In genomic region chr17:19344311-19345066, GRCh38 we compare ENCODE assay signal across 29 cellular contexts. TPM values are rescaled to one million over a fixed set of nuclear protein-coding genes. Genes with fewer than 3 reads are reported as not detected.
DNase-seq lines count a peak whose midpoint lies in the region; ATAC-seq, FAIRE-seq and TF ChIP-seq lines count a peak whose summit lies in the region.
"Had no signal": no experiment of that assay in that cellular context is flagged by ENCODE, and none has a peak within 500 bp of the region (broad histone marks: within the 10 kb centered on the region; RNA-seq: fewer than 3 reads in every experiment).

No MANE protein-coding gene starts in this region.

- intact Hi-C loops in CD14-positive monocyte (cut with micrococcal nuclease) (no loop called here), kidney (cut with DNase I) (no loop called here), posterior vena cava (cut with DNase I) (no loop called here)

- H3K4me1 ChIP-seq in kidney (ENCODE audit: control insufficient read depth in 1 of 2, insufficient read depth in 1 of 2, low read depth in 1 of 2, low read length in 2 of 2): peaks cover 4 to 7% of the 10 kb centered on the region in 2 donors
- H3K4me1 ChIP-seq: colonic mucosa had no signal

- ATAC-seq in esophagus mucosa: no peak
- no peak for ATAC-seq in omental fat pad (ENCODE audit: low FRiP score)
- no peak for ATAC-seq in GM19452 (IDR thresholded peaks at IDR 0.05; ENCODE audit: unreplicated experiment)
- ATAC-seq: activated T-cell treated with anti-CD3 and anti-CD28 coated beads, Interleukin-2, amount 50 U/mL, for 4 hours; effector memory CD8-positive, alpha-beta T cell; HCT116; T-helper 17 cell had no signal

- H3K4me1 Mint-ChIP-seq in CD14-positive monocyte: no peaks in the 10 kb centered on the region

- POLR2A ChIA-PET in RWPE1 (lab: Yijun Ruan, JAX; ENCODE audit: low non-redundant PET): no interaction called here

- H3K4me3 ChIP-seq in kidney (ENCODE audit: low read length in 2 of 2): no peak overlapping the region
- H3K4me3 ChIP-seq: BLaER1 treated with 17β-estradiol and CSF1 and Interleukin-3, amounts not matched to agents 10 nM and 100 nM; colonic mucosa; esophagus muscularis mucosa; heart right ventricle; skin epidermis had no signal

- no peak overlapping the region for H3K4me3 Mint-ChIP-seq in CD14-positive monocyte
- H3K4me3 Mint-ChIP-seq: activated naive CD4-positive, alpha-beta T cell treated with anti-CD3 and anti-CD28 coated beads for 36 hours; activated T-cell treated with anti-CD3 and anti-CD28 coated beads, Interleukin-2, amount 50 U/mL, for 4 hours; effector memory CD8-positive, alpha-beta T cell; T-helper 17 cell had no signal

- CTCF ChIA-PET in RWPE1 (lab: Yijun Ruan, JAX): no interaction called here

- no peaks in the 10 kb centered on the region for H3K9me3 Mint-ChIP-seq in CD14-positive monocyte
- H3K9me3 Mint-ChIP-seq: activated naive CD4-positive, alpha-beta T cell treated with anti-CD3 and anti-CD28 coated beads for 36 hours; activated T-cell treated with anti-CD3 and anti-CD28 coated beads, Interleukin-2, amount 50 U/mL, for 4 hours; effector memory CD8-positive, alpha-beta T cell had no signal

- TF ChIP-seq CTCF in CD14-positive monocyte (IDR thresholded peaks at IDR 0.05) (no peak), RWPE1 (conservative IDR thresholded peaks at IDR 0.05; ENCODE audit: low read depth) (no peak), kidney (IDR thresholded peaks at IDR 0.05; ENCODE audit: borderline replicate concordance, extremely low read depth, insufficient read depth) (no peak), omental fat pad (IDR thresholded peaks at IDR 0.05) (no peak)

- H3K27ac Mint-ChIP-seq in CD14-positive monocyte: no peak overlapping the region
- H3K27ac Mint-ChIP-seq: activated naive CD4-positive, alpha-beta T cell treated with anti-CD3 and anti-CD28 coated beads for 36 hours; effector memory CD8-positive, alpha-beta T cell; T-helper 17 cell had no signal

- H3K36me3 Mint-ChIP-seq in CD14-positive monocyte: no peaks in the 10 kb centered on the region

- H3K36me3 ChIP-seq in kidney (ENCODE audit: control insufficient read depth in 1 of 2, insufficient read depth in 2 of 2, low read length in 2 of 2): no peaks in the 10 kb centered on the region
- H3K36me3 ChIP-seq: BLaER1 treated with 17β-estradiol and CSF1 and Interleukin-3, amounts not matched to agents 10 nM and 100 nM; colonic mucosa; esophagus muscularis mucosa; heart right ventricle had no signal

- H3K9ac ChIP-seq in kidney (ENCODE audit: low read length in 2 of 2): no peak overlapping the region
- H3K9ac ChIP-seq: BLaER1 treated with 17β-estradiol and CSF1 and Interleukin-3, amounts not matched to agents 10 nM and 100 nM; SK-N-SH had no signal

- no peak for FAIRE-seq in kidney (lab: Jason Lieb, UNC)
- FAIRE-seq: bronchial epithelial cell had no signal

- peaks cover 8 to 24% (median 14%) of the 10 kb centered on the region in 3 donors for H3K27me3 Mint-ChIP-seq in CD14-positive monocyte (ENCODE audit: low read depth in 3 of 3)

- DNase-seq in CD14-positive monocyte (ENCODE audit: low spot score): peak; percentile 42
- DNase-seq in RWPE1 (ENCODE audit: low spot score): no peak
- peak; percentile 77 for DNase-seq in kidney
- DNase-seq in posterior vena cava (ENCODE audit: low spot score): peak; percentile 78
- DNase-seq in omental fat pad (ENCODE audit: low spot score): no peak
- no peak for DNase-seq in stimulated activated naive CD4-positive, alpha-beta T cell (lab: John Stamatoyannopoulos, UW)
- DNase-seq: activated naive CD4-positive, alpha-beta T cell treated with anti-CD3 and anti-CD28 coated beads for 36 hours; activated T-cell treated with anti-CD3 and anti-CD28 coated beads, Interleukin-2, amount 50 U/mL, for 4 hours; amygdala; colonic mucosa; effector memory CD8-positive, alpha-beta T cell; foreskin melanocyte; heart right ventricle; Kasumi-1; MV-4-11; nucleus accumbens; SK-N-SH; stimulated activated CD4-positive, alpha-beta T cell treated with anti-CD3 and anti-CD28 coated beads, Interleukin-1b, Interleukin-23, amount 100 ng/mL, for 48 hours; stimulated activated CD8-positive, alpha-beta memory T cell treated with anti-CD3 and anti-CD28 coated beads, Interleukin-4, amount 100 ng/mL, for 48 hours; T-helper 17 cell had no signal

- no peaks in the 10 kb centered on the region for H3K9me3 ChIP-seq in kidney (ENCODE audit: control insufficient read depth in 1 of 2, low read length in 2 of 2)
- H3K9me3 ChIP-seq: BLaER1 treated with 17β-estradiol and CSF1 and Interleukin-3, amounts not matched to agents 10 nM and 100 nM; colonic mucosa; esophagus muscularis mucosa; heart right ventricle; SK-N-SH had no signal

- H3K27ac ChIP-seq in RWPE1 (peak overlapping the region; percentile 89), kidney (ENCODE audit: low read depth in 2 of 2, low read length in 2 of 2) (no peak overlapping the region)
- H3K27ac ChIP-seq: BLaER1 treated with 17β-estradiol and CSF1 and Interleukin-3, amounts not matched to agents 10 nM and 100 nM; colonic mucosa; heart right ventricle had no signal

RNA-seq across cellular contexts. Expression of gene B9D1, which starts 18.0 kb away (rescaled TPM):
- not detected for polyA plus RNA-seq in CD14-positive monocyte
- total RNA-seq in kidney: 32.1 TPM
- 67.5 TPM for polyA plus RNA-seq in kidney (ENCODE audit: insufficient read depth, low read depth, low replicate concordance)
- total RNA-seq in posterior vena cava: 1 to 10 TPM; 7.7 to 9.8 TPM
- total RNA-seq in esophagus mucosa: 12.7 TPM
- total RNA-seq in omental fat pad: 10 to 100 TPM in 3 of 4 donors, 1 to 10 TPM in 1; 8.0 to 27.4 (median 18.3) TPM

RNA-seq across cellular contexts. Expression of gene MAPK7, which starts 33.8 kb away (rescaled TPM):
- polyA plus RNA-seq in CD14-positive monocyte (1 to 10 TPM; 9.3 to 10.0 TPM), kidney (ENCODE audit: insufficient read depth, low read depth, low replicate concordance) (7.1 TPM)
- total RNA-seq in kidney (36.7 TPM), posterior vena cava (10 to 100 TPM; 28.8 to 29.2 TPM), esophagus mucosa (35.2 TPM), omental fat pad (10 to 100 TPM; 12.9 to 25.2 (median 21.9) TPM)

RNA-seq across cellular contexts. Expression of gene MFAP4, which starts 42.5 kb away (rescaled TPM):
- polyA plus RNA-seq in CD14-positive monocyte (under 1 TPM; 0.12 to 0.73 TPM), kidney (ENCODE audit: insufficient read depth, low read depth, low replicate concordance) (27.6 TPM)
- total RNA-seq in kidney (51.1 TPM), posterior vena cava (100 to 1,000 TPM; 231 to 371 TPM), esophagus mucosa (5.2 TPM), omental fat pad (100 to 1,000 TPM in 2 of 4 donors, 10 to 100 TPM in 2; 79.0 to 170 (median 111) TPM)
- total RNA-seq: activated CD8-positive, alpha-beta memory T cell treated with anti-CD3 and anti-CD28 coated beads for 36 hours; activated naive CD4-positive, alpha-beta T cell treated with anti-CD3 and anti-CD28 coated beads for 36 hours; NCI-H460; T-helper 17 cell had no signal

Comparison
In these comparisons a context has a peak if more than half of its experiments do, and no peak if none do; other contexts are left out.
1. DNase-seq: peak in CD14-positive monocyte (single experiment), kidney (single experiment) and posterior vena cava (single experiment); none in RWPE1 (single experiment), omental fat pad (single experiment) and stimulated activated naive CD4-positive, alpha-beta T cell (0 of 6).